ENCODE assay signal across 24 cellular contexts in the genomic region with DNA sequence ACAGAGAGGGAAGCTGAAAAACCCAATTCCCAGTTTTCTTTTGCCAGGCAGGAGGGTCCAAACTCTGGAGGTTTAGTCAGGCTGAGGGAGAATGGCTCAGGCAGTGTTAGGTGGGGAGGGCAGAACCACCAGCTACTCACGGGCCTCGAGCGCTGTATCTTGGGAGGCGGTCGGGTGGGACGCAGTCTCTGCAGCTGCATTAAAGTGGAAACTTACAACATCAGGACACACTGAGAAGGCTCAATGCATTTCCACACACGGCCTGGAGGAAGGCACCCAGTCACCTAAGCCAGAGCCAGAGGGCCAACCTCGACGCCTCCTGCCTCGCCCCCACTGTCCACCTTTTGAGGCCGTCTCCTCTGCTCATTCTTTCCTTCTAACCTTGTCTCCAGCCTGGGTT. TPM values are rescaled to one million over a fixed set of nuclear protein-coding genes. Genes with fewer than 3 reads are reported as not detected.
"Had no signal": no experiment of that assay in that cellular context is flagged by ENCODE, and none has a peak within 500 bp of the region (broad histone marks: within the 10 kb centered on the region; RNA-seq: fewer than 3 reads in every experiment).

No MANE protein-coding gene starts in this region.

- H3K4me3 ChIP-seq: K562, SJSA1, SK-N-MC had no signal

- H3K4me1 Mint-ChIP-seq: IgD-negative memory B cell had no signal

- H3K4me1 ChIP-seq: SJSA1 had no signal

- H3K9ac ChIP-seq: KMS-11 had no signal

- H3K27ac ChIP-seq: HL-60, KMS-11, SJSA1, SK-N-MC had no signal

- H3K27ac Mint-ChIP-seq: IgD-negative memory B cell had no signal

- DNase-seq: Kasumi-1, MM.1S, NCI-H1092 treated with DMSO at 0.1 percent for 48 hours, NCI-H1436, NCI-H187, NCI-H2029, NCI-H2081 treated with DMSO at 0.1 percent for 48 hours, NCI-H2171, NCI-H226, NCI-H446, NCI-H510A, NCI-H524 treated with DMSO at 0.1 percent for 48 hours, NCI-H69, NCI-H774, Right ventricle myocardium superior, RPMI8226, SIG-M5 had no signal

- H3K9me3 ChIP-seq: SJSA1 had no signal

- H3K27me3 Mint-ChIP-seq: IgD-negative memory B cell had no signal

- H3K36me3 ChIP-seq: SJSA1 had no signal

- H3K4me2 ChIP-seq: KMS-11 had no signal

- ATAC-seq: K562 had no signal

- H3K27me3 ChIP-seq: SJSA1 had no signal

- H3K9me3 Mint-ChIP-seq: IgD-negative memory B cell had no signal

- H3K4me3 Mint-ChIP-seq: IgD-negative memory B cell had no signal

RNA-seq across cellular contexts. Expression of a gene that starts 55.6 kb away (rescaled TPM):
- total RNA-seq: M059J, Right ventricle myocardium superior, SJSA1 had no signal
- polyA plus RNA-seq: IgD-negative memory B cell had no signal
